8 cellular contexts compared by ENCODE assay signal in the genomic region with DNA sequence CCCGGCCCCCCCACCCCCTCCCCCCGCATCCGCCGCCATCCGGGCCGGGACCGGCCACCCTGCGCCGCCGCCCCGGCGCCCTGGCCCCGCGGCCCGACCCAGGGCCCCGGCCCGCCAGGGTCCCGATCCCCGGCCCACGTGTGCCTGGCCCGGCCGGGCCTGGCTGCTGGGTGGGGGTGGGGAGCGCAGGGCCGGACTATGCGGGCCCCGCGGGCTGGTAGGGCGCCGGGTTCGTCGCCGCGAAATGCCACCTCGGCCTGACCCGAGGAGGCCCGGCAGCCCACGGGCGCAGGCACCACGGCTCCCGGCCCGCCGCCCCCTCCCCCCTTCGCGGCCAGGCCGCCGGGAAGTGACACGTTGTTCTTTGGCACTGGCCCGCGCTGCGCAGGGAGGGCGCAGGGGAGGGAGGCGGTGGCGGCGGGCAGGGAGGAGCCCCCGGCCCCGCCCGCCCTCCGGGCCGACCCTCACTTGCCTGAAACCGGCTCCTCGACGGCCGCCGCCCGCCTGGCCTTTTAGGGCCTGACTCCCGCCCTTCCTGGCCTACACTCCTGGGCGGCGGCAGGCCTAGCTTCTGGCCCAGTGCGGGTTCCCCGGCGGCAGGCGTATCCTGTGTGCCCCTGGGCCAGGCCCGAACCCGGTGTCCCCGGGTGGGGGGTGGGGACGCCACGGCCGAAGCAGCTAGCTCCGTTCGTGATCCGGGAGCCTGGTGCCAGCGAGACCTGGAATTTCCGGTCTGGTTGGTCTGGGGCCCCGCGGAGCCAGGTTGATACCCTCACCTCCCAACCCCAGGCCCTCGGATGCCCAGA. TPM values are rescaled to one million over a fixed set of nuclear protein-coding genes. Genes with fewer than 3 reads are reported as not detected.
DNase-seq lines count a peak whose midpoint lies in the region; ATAC-seq, FAIRE-seq and TF ChIP-seq lines count a peak whose summit lies in the region.

No MANE protein-coding gene starts in this region.

- peak; percentile 39 to 61; a peak in 5 of 6 replicates for ATAC-seq in A549
- ATAC-seq in GM18511 (IDR thresholded peaks at IDR 0.05; ENCODE audit: unreplicated experiment) = peak; percentile 50
- ATAC-seq in HG02970 (IDR thresholded peaks at IDR 0.05; ENCODE audit: low FRiP score, unreplicated experiment) = peak; percentile 37

- CTCF ChIA-PET in A549 (lab: Yijun Ruan, JAX) = no interaction called here

- H3K9ac ChIP-seq in subcutaneous abdominal adipose tissue (ENCODE audit: low read length in 5 of 5) = peak overlapping the region; percentile 95 to 96 (median 96)

- FAIRE-seq in A549 (lab: Jason Lieb, UNC) = no peak

- H3K4me2 ChIP-seq in A549 = peak overlapping the region; percentile 94

- no peak for TF ChIP-seq CTCF in A549 (IDR thresholded peaks at IDR 0.05)

- H3K36me3 ChIP-seq in esophagus (ENCODE audit: control insufficient read depth in 2 of 2, insufficient read depth in 2 of 2, low read length in 1 of 2) (peaks cover 4 to 17% of the 10 kb centered on the region in 2 donors), muscle layer of duodenum (ENCODE audit: control insufficient read depth in 1 of 2, insufficient read depth in 2 of 2, low read length in 2 of 2) (peaks cover 8 to 29% of the 10 kb centered on the region in 2 donors), subcutaneous abdominal adipose tissue (ENCODE audit: control insufficient read depth in 5 of 5, insufficient read depth in 5 of 5, low read length in 5 of 5) (peaks cover 0 to 23% (median 14%) of the 10 kb centered on the region in 5 donors)

- H3K4me3 ChIP-seq in A549 (peak overlapping the region; percentile 86), esophagus (ENCODE audit: low read depth in 1 of 2, low read length in 2 of 2) (peak overlapping the region; percentile 84), muscle layer of duodenum (ENCODE audit: low read depth in 1 of 2, low read length in 2 of 2) (peak overlapping the region; percentile 77 to 79), subcutaneous abdominal adipose tissue (ENCODE audit: low read depth in 1 of 5, low read length in 5 of 5) (peak overlapping the region; percentile 79 to 96 (median 90))

- no peaks in the 10 kb centered on the region for H3K27me3 ChIP-seq in esophagus (ENCODE audit: control insufficient read depth in 1 of 2, insufficient read depth in 2 of 2, low read length in 2 of 2)
- no peaks in the 10 kb centered on the region for H3K27me3 ChIP-seq in muscle layer of duodenum (ENCODE audit: low read depth, low read length)
- H3K27me3 ChIP-seq in subcutaneous abdominal adipose tissue (ENCODE audit: control insufficient read depth in 5 of 5, insufficient read depth in 4 of 5, low read length in 5 of 5) = no peaks in the 10 kb centered on the region

- DNase-seq in A549 (ENCODE audit: low read depth in 1 of 2, low spot score in 1 of 2) (peak in 1 of 2 experiments; percentile 60), NCI-H748 treated with DMSO at 0.1 percent for 48 hours (lab: John Stamatoyannopoulos, UW) (peak; percentile 2)
- peak; percentile 78 for DNase-seq in activated T-cell treated with anti-CD3 and anti-CD28 coated beads, Interleukin-2, amount 50 U/mL, for 1 hour

- H3K27ac ChIP-seq in A549 (peak overlapping the region; percentile 100), esophagus (ENCODE audit: low read depth in 2 of 2, low read length in 1 of 2) (peak overlapping the region; percentile 94 to 99), muscle layer of duodenum (ENCODE audit: low read length) (peak overlapping the region; percentile 89), subcutaneous abdominal adipose tissue (ENCODE audit: low read depth, low read length) (peak overlapping the region; percentile 96)

- no peaks in the 10 kb centered on the region for H3K9me3 ChIP-seq in A549
- no peaks in the 10 kb centered on the region for H3K9me3 ChIP-seq in esophagus (ENCODE audit: control insufficient read depth in 2 of 2, insufficient read depth in 1 of 2, low read depth in 1 of 2, low read length in 1 of 2)
- H3K9me3 ChIP-seq in muscle layer of duodenum (ENCODE audit: control insufficient read depth in 1 of 2, low read length in 2 of 2) = no peaks in the 10 kb centered on the region
- no peaks in the 10 kb centered on the region for H3K9me3 ChIP-seq in subcutaneous abdominal adipose tissue (ENCODE audit: control insufficient read depth in 5 of 5, low read length in 5 of 5)

- no peak for TF ChIP-seq EP300 in A549 (IDR thresholded peaks at IDR 0.05)

- TF ChIP-seq RAD21 in A549 (conservative IDR thresholded peaks at IDR 0.05 in 1 of 2, IDR thresholded peaks at IDR 0.05 in 1 of 2) = no peak

- WGBS in A549 (ENCODE audit: missing lambda C conversion rate) = 2% methylated on average over 10 of the region's 86 CpGs
- 0 to 1% methylated on average over 49 to 86 of the region's 86 CpGs for WGBS in esophagus, 2 donors

- TF ChIP-seq POLR2A in A549 (IDR thresholded peaks at IDR 0.05; ENCODE audit: low read length) = peak; percentile 43

- peaks cover 38% of the 10 kb centered on the region for H3K4me1 ChIP-seq in A549
- peaks cover 0 to 21% of the 10 kb centered on the region in 2 donors for H3K4me1 ChIP-seq in esophagus (ENCODE audit: control insufficient read depth in 2 of 2, insufficient read depth in 2 of 2, low read length in 1 of 2)
- H3K4me1 ChIP-seq in muscle layer of duodenum (ENCODE audit: control insufficient read depth in 1 of 2, insufficient read depth in 2 of 2, low read length in 2 of 2) = peaks cover 16 to 35% of the 10 kb centered on the region in 2 donors
- peaks cover 13 to 52% (median 46%) of the 10 kb centered on the region in 5 donors for H3K4me1 ChIP-seq in subcutaneous abdominal adipose tissue (ENCODE audit: control insufficient read depth in 5 of 5, insufficient read depth in 5 of 5, low read length in 5 of 5)

- POLR2A ChIA-PET in A549 (lab: Yijun Ruan, JAX) = no interaction called here

TF ChIP-seq in A549, 52 proteins besides CTCF, POLR2A, EP300 and RAD21:
- no peak for TF ChIP-seq TP53 (CRISPR knock-in tag; IDR thresholded peaks at IDR 0.05)
- 0 out of 2 replicates have a peak, but pooled peaks have one; percentile 12 for TF ChIP-seq PHF8 (IDR thresholded peaks at IDR 0.05; ENCODE audit: borderline replicate concordance, low read depth)
- TF ChIP-seq, protein P1, sequence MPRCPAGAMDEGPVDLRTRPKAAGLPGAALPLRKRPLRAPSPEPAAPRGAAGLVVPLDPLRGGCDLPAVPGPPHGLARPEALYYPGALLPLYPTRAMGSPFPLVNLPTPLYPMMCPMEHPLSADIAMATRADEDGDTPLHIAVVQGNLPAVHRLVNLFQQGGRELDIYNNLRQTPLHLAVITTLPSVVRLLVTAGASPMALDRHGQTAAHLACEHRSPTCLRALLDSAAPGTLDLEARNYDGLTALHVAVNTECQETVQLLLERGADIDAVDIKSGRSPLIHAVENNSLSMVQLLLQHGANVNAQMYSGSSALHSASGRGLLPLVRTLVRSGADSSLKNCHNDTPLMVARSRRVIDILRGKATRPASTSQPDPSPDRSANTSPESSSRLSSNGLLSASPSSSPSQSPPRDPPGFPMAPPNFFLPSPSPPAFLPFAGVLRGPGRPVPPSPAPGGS (IDR thresholded peaks at IDR 0.05) = peak; percentile 24; the same call in 1 of the 3 replicates
- peak; percentile 42 to 80; a peak in 3 of 5 replicates for TF ChIP-seq JUN (IDR thresholded peaks at IDR 0.05)

RNA-seq across cellular contexts. Expression of a gene that starts 0.5 kb away (rescaled TPM):
- 152 and 185 TPM in 2 replicates for polyA plus RNA-seq in A549 (2011; rRNA removed)
- polyA plus RNA-seq in A549 (2012; cell fraction: cytosol; rRNA removed) = 187 and 200 TPM in 2 replicates
- 476 and 597 TPM in 2 replicates for polyA plus RNA-seq in A549 (2012; cell fraction: nucleus; rRNA removed)
- 248 to 261 TPM (median 254 TPM) in 3 replicates for polyA plus RNA-seq in A549 (2017; fragmentation: RNase III; extraction: RNeasy Plus Mini Kit Qiagen cat#74134 plus additional on column Dnase treatment)
- polyA minus RNA-seq in A549 (2011; rRNA and poly(A)+ RNA removed) = 216 and 231 TPM in 2 replicates
- 100 to 1,000 TPM; 222 to 257 TPM for polyA plus RNA-seq in esophagus

RNA-seq across cellular contexts. Expression of a gene that starts 15.9 kb away (rescaled TPM):
- polyA plus RNA-seq in A549 (2011; rRNA removed) = 267 and 304 TPM in 2 replicates
- 255 and 344 TPM in 2 replicates for polyA plus RNA-seq in A549 (2012; cell fraction: cytosol; rRNA removed)
- 344 and 368 TPM in 2 replicates for polyA plus RNA-seq in A549 (2012; cell fraction: nucleus; rRNA removed)
- polyA plus RNA-seq in A549 (2017; fragmentation: RNase III; extraction: RNeasy Plus Mini Kit Qiagen cat#74134 plus additional on column Dnase treatment) = 503 to 541 TPM (median 522 TPM) in 3 replicates
- 594 and 615 TPM in 2 replicates for polyA minus RNA-seq in A549 (2011; rRNA and poly(A)+ RNA removed)
- polyA plus RNA-seq in esophagus = 100 to 1,000 TPM in 1 of 2 donors, 10 to 100 TPM in 1; 50.1 to 156 TPM

RNA-seq across cellular contexts. Expression of a gene that starts 22.5 kb away (rescaled TPM):
- polyA plus RNA-seq in A549 (2011; rRNA removed) = 5.2 and 5.7 TPM in 2 replicates
- 10.1 and 10.2 TPM in 2 replicates for polyA plus RNA-seq in A549 (2012; cell fraction: cytosol; rRNA removed)
- polyA plus RNA-seq in A549 (2012; cell fraction: nucleus; rRNA removed) = 11.2 and 16.5 TPM in 2 replicates
- polyA plus RNA-seq in A549 (2017; fragmentation: RNase III; extraction: RNeasy Plus Mini Kit Qiagen cat#74134 plus additional on column Dnase treatment) = 5.4 to 6.1 TPM (median 6.0 TPM) in 3 replicates
- 6.0 and 7.8 TPM in 2 replicates for polyA minus RNA-seq in A549 (2011; rRNA and poly(A)+ RNA removed)
- 1 to 10 TPM; 7.7 to 9.5 TPM for polyA plus RNA-seq in esophagus

RNA-seq across cellular contexts. Expression of a gene that starts 39.1 kb away (rescaled TPM):
- polyA plus RNA-seq in A549 (2011; rRNA removed) = not detected in 2 replicates
- not detected in 2 replicates for polyA plus RNA-seq in A549 (2012; cell fraction: cytosol; rRNA removed)
- polyA plus RNA-seq in A549 (2012; cell fraction: nucleus; rRNA removed) = not detected in 2 replicates
- not detected in 3 replicates for polyA plus RNA-seq in A549 (2017; fragmentation: RNase III; extraction: RNeasy Plus Mini Kit Qiagen cat#74134 plus additional on column Dnase treatment)
- not detected in 2 replicates for polyA minus RNA-seq in A549 (2011; rRNA and poly(A)+ RNA removed)
- not detected for polyA plus RNA-seq in esophagus

RNA-seq across cellular contexts. Expression of a gene that starts 46.5 kb away (rescaled TPM):
- 2.2 and 2.7 TPM in 2 replicates for polyA plus RNA-seq in A549 (2011; rRNA removed)
- polyA plus RNA-seq in A549 (2012; cell fraction: cytosol; rRNA removed) = 6.2 and 7.9 TPM in 2 replicates
- 28.7 and 33.9 TPM in 2 replicates for polyA plus RNA-seq in A549 (2012; cell fraction: nucleus; rRNA removed)
- 4.4 to 5.4 TPM (median 4.9 TPM) in 3 replicates for polyA plus RNA-seq in A549 (2017; fragmentation: RNase III; extraction: RNeasy Plus Mini Kit Qiagen cat#74134 plus additional on column Dnase treatment)
- polyA minus RNA-seq in A549 (2011; rRNA and poly(A)+ RNA removed) = 6.0 and 9.3 TPM in 2 replicates
- 1 to 10 TPM; 3.1 to 5.4 TPM for polyA plus RNA-seq in esophagus
